Comparison of ENCODE assay signal across 9 cellular contexts in the genomic region with DNA sequence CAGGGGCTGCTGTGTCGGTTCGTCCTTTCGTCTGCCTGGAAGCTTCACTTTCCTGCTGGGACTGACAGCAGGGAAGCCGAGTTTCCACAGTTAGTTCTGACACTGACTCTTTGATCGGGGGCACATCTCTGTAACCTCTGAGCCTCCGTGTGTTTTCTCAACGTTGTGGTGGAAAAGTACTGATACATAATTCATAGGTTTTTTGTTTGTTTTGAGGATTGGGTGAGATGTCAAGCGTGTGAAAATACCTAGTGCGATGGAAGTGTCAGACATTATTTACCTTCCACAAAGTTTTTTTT. TPM values are rescaled to one million over a fixed set of nuclear protein-coding genes. Genes with fewer than 3 reads are reported as not detected.
DNase-seq lines count a peak whose midpoint lies in the region; FAIRE-seq and TF ChIP-seq lines count a peak whose summit lies in the region.
"Had no signal": no experiment of that assay in that cellular context is flagged by ENCODE, and none has a peak within 500 bp of the region (broad histone marks: within the 10 kb centered on the region; RNA-seq: fewer than 3 reads in every experiment).

No MANE protein-coding gene starts in this region.

- peaks cover 4% of the 10 kb centered on the region for H3K79me2 ChIP-seq in neural cell (replicated peaks; ENCODE audit: insufficient read depth, low read length)

- H3F3A ChIP-seq in neural cell (ENCODE audit: insufficient read depth, low read length, poor library complexity, severe bottlenecking): no peaks in the 10 kb centered on the region

- peak overlapping the region; percentile 80 for H3K9ac ChIP-seq in neural cell (ENCODE audit: low read length)

- H3K4me1 ChIP-seq in ectodermal cell (ENCODE audit: control insufficient read depth, insufficient read depth, low read length): peaks cover 3% of the 10 kb centered on the region

- DNase-seq in GM19239 (ENCODE audit: insufficient read length, low spot score): no peak
- peak; percentile 13 for DNase-seq in NCI-H460 (ENCODE audit: extremely low read depth, low read depth)
- DNase-seq in RPMI8226: no peak
- DNase-seq in hippocampal formation (lab: John Stamatoyannopoulos, UW): no peak
- no peak for DNase-seq in NCI-H1092 treated with DMSO at 0.1 percent for 48 hours (lab: John Stamatoyannopoulos, UW)
- DNase-seq in NCI-H774 (lab: John Stamatoyannopoulos, UW): no peak

- no peaks in the 10 kb centered on the region for H4K20me1 ChIP-seq in neural cell (ENCODE audit: insufficient read depth)

- H3K4me3 ChIP-seq in ectodermal cell (ENCODE audit: insufficient read depth, low read depth, low read length): peak overlapping the region; percentile 95
- peak overlapping the region; percentile 96 for H3K4me3 ChIP-seq in neural cell (ENCODE audit: low read length)

- H3K27ac ChIP-seq in ectodermal cell (ENCODE audit: insufficient read depth, low read depth, low read length, poor library complexity, severe bottlenecking) (peak overlapping the region; percentile 73), neural cell (ENCODE audit: low read length) (peak overlapping the region; percentile 61)

- no peak for TF ChIP-seq RAD21 in neural cell (conservative IDR thresholded peaks at IDR 0.05)

- H3K9me3 ChIP-seq in ectodermal cell (ENCODE audit: control insufficient read depth, low read length) (no peaks in the 10 kb centered on the region), neural cell (ENCODE audit: low read length) (no peaks in the 10 kb centered on the region)

- no peaks in the 10 kb centered on the region for H3K9me2 ChIP-seq in neural cell (ENCODE audit: insufficient read depth, low read length)

- TF ChIP-seq CTCF in neural cell (IDR thresholded peaks at IDR 0.05; ENCODE audit: poor library complexity, severe bottlenecking): no peak

- H2AFZ ChIP-seq in neural cell (ENCODE audit: low read depth, low read length): peak overlapping the region; percentile 86

- 3% methylated on average over 8 of the region's 9 CpGs for WGBS in ectodermal cell, 2 experiments

- H3K36me3 ChIP-seq in ectodermal cell (ENCODE audit: control insufficient read depth, insufficient read depth, low read length) (peaks cover 4% of the 10 kb centered on the region), neural cell (ENCODE audit: insufficient read depth, low read length) (no peaks in the 10 kb centered on the region)

- H3K27me3 ChIP-seq in ectodermal cell (ENCODE audit: control insufficient read depth, insufficient read depth, low read length, poor library complexity, severe bottlenecking) (no peaks in the 10 kb centered on the region), neural cell (ENCODE audit: insufficient read depth, low read depth, low read length) (no peaks in the 10 kb centered on the region)

- H3K4me2 ChIP-seq in neural cell (ENCODE audit: low read length): peak overlapping the region; percentile 98

- peak; percentile 71 for FAIRE-seq in GM19239 (lab: Jason Lieb, UNC)
- FAIRE-seq: TTC549 had no signal

- no peak for TF ChIP-seq EP300 in neural cell (conservative IDR thresholded peaks at IDR 0.05; ENCODE audit: poor library complexity, severe bottlenecking)

TF ChIP-seq in neural cell, 6 proteins besides CTCF, POLR2A, EP300 and RAD21:
- TF ChIP-seq POLR2AphosphoS5 (IDR thresholded peaks at IDR 0.05): no peak
- TF ChIP-seq MXI1 (conservative IDR thresholded peaks at IDR 0.05; ENCODE audit: poor library complexity, severe bottlenecking): no peak
- TF ChIP-seq TAF1 (IDR thresholded peaks at IDR 0.05; ENCODE audit: low read depth): no peak
TF ChIP-seq in neural cell: peak in this region for 0.

RNA-seq across cellular contexts. Expression of a gene that starts 0.5 kb away (rescaled TPM):
- 11.8 and 12.5 TPM in 2 replicates for total RNA-seq in NCI-H460 (2014; rRNA removed; shearing (Covaris generic))
- 8.3 and 8.4 TPM in 2 replicates for polyA plus RNA-seq in NCI-H460 (2014; cell fraction: nucleus; rRNA removed)
- 10.9 TPM for polyA plus RNA-seq in ectodermal cell (2013, experiment 1 of 4)
- 12.6 TPM for polyA plus RNA-seq in ectodermal cell (2013, experiment 2 of 4)
- 7.7 TPM for polyA plus RNA-seq in ectodermal cell (2013, experiment 3 of 4)
- polyA plus RNA-seq in ectodermal cell (2013, experiment 4 of 4): 8.9 TPM
- 8.6 and 10.8 TPM in 2 replicates for polyA plus RNA-seq in neural cell
- polyA minus RNA-seq in neural cell: 16.6 and 20.1 TPM in 2 replicates
